In genomic region chr13:111917901-111918300, GRCh38 we compare ENCODE assay signal across 20 cellular contexts.
"Had no signal": no experiment of that assay in that cellular context is flagged by ENCODE, and none has a peak within 500 bp of the region (broad histone marks: within the 10 kb centered on the region; RNA-seq: fewer than 3 reads in every experiment).

No MANE protein-coding gene starts in this region.

- H3K36me3 ChIP-seq: colonic mucosa, left lung, neutrophil, pancreas, thoracic aorta, tibial nerve had no signal

- H3K27me3 ChIP-seq: colonic mucosa, pancreas, tibial nerve had no signal

- H3K27ac ChIP-seq: colonic mucosa, left lung, neutrophil, pancreas, thoracic aorta, tibial nerve had no signal

- H3K4me1 Mint-ChIP-seq: natural killer cell; stimulated activated memory B cell treated with anti-CD40 and anti-IgM and Interleukin-4, amounts not matched to agents 10 μg/mL and 1 μg/mL and 100 μg/mL, for 72 hours had no signal

- H3K36me3 Mint-ChIP-seq: natural killer cell; stimulated activated memory B cell treated with anti-CD40 and anti-IgM and Interleukin-4, amounts not matched to agents 10 μg/mL and 1 μg/mL and 100 μg/mL, for 72 hours had no signal

- H3K27ac Mint-ChIP-seq: natural killer cell; progenitor cell of endocrine pancreas; stimulated activated memory B cell treated with anti-CD40 and anti-IgM and Interleukin-4, amounts not matched to agents 10 μg/mL and 1 μg/mL and 100 μg/mL, for 72 hours had no signal

- H3K4me1 ChIP-seq: colonic mucosa, left lung, pancreas, tibial nerve had no signal

- ATAC-seq: left lung; natural killer cell; pancreas; sciatic nerve; stimulated activated memory B cell treated with anti-CD40 and anti-IgM and Interleukin-4, amounts not matched to agents 10 μg/mL and 1 μg/mL and 100 μg/mL, for 72 hours; stimulated activated naive CD8-positive, alpha-beta T cell treated with anti-CD3 and anti-CD28 coated beads, Interleukin-15, Interleukin-2, amounts not matched to agents 100 U/mL and 50 U/mL, for 24 hours had no signal

- H3K4me3 ChIP-seq: colonic mucosa, left lung, pancreas, smooth muscle cell, thoracic aorta, tibial nerve had no signal

- H3K9me3 ChIP-seq: colonic mucosa, left lung, neutrophil, pancreas, thoracic aorta, tibial nerve had no signal

- H3K4me3 Mint-ChIP-seq: natural killer cell; stimulated activated memory B cell treated with anti-CD40 and anti-IgM and Interleukin-4, amounts not matched to agents 10 μg/mL and 1 μg/mL and 100 μg/mL, for 72 hours had no signal

- H3K4me2 ChIP-seq: smooth muscle cell had no signal

- DNase-seq: central memory CD4-positive, alpha-beta T cell; colonic mucosa; dermis blood vessel endothelial cell; effector memory CD4-positive, alpha-beta T cell; kidney; mammary epithelial cell; natural killer cell; stimulated activated CD4-positive, alpha-beta T cell treated with anti-CD3 and anti-CD28 coated beads, Interleukin-2, amount 100 ng/mL, for 24 hours; stimulated activated CD4-positive, alpha-beta T cell treated with anti-CD3 and anti-CD28 coated beads, Interleukin-4, amount 100 ng/mL, for 24 hours; stimulated activated naive CD8-positive, alpha-beta T cell treated with anti-CD3 and anti-CD28 coated beads, Interleukin-15, Interleukin-2, amounts not matched to agents 100 U/mL and 50 U/mL, for 24 hours; substantia nigra had no signal

- H3K9me3 Mint-ChIP-seq: natural killer cell; stimulated activated memory B cell treated with anti-CD40 and anti-IgM and Interleukin-4, amounts not matched to agents 10 μg/mL and 1 μg/mL and 100 μg/mL, for 72 hours had no signal
